In genomic region chr1:187854457-187854856, GRCh38 we compare ENCODE assay signal across 1 cellular context.
TF ChIP-seq lines count a peak whose summit lies in the region.

No MANE protein-coding gene starts in this region.

TF ChIP-seq in GM12878, 131 proteins besides CTCF, POLR2A, EP300 and RAD21 (continued from another document):
- TF ChIP-seq ZBTB40 (IDR thresholded peaks at IDR 0.05; ENCODE audit: borderline replicate concordance) (no peak), FOXK2 (IDR thresholded peaks at IDR 0.05) (no peak), HDAC6 (IDR thresholded peaks at IDR 0.05; ENCODE audit: unreplicated experiment) (no peak), IRF3 (IDR thresholded peaks at IDR 0.05) (no peak), BMI1 (IDR thresholded peaks at IDR 0.05; ENCODE audit: borderline replicate concordance) (no peak)
